In genomic region chr10:99429521-99430095, GRCh38 we compare ENCODE assay signal across 8 cellular contexts. TPM values are rescaled to one million over a fixed set of nuclear protein-coding genes. Genes with fewer than 3 reads are reported as not detected.
DNase-seq lines count a peak whose midpoint lies in the region; ATAC-seq, FAIRE-seq and TF ChIP-seq lines count a peak whose summit lies in the region.

No MANE protein-coding gene starts in this region.

- TF ChIP-seq CTCF in keratinocyte (optimal IDR thresholded peaks at IDR 0.05 in 1 of 3, IDR thresholded peaks at IDR 0.05 in 1 of 3, conservative IDR thresholded peaks at IDR 0.05 in 1 of 3; ENCODE audit: extremely low read depth in 1 of 3, insufficient read depth in 2 of 3, low read length in 3 of 3), result no peak

- peak overlapping the region; percentile 92 for H3K4me2 ChIP-seq in keratinocyte (ENCODE audit: control insufficient read depth, extremely low read depth, insufficient read depth, low read depth, low read length)

- H2AFZ ChIP-seq in keratinocyte (ENCODE audit: control insufficient read depth, low read length), result no peak overlapping the region

- H3K9ac ChIP-seq in keratinocyte (ENCODE audit: control insufficient read depth, extremely low read depth, insufficient read depth, low read length), result peak overlapping the region; percentile 92

- no peaks in the 10 kb centered on the region for H3K9me3 Mint-ChIP-seq in activated CD4-positive, alpha-beta T cell treated with anti-CD3 and anti-CD28 coated beads, Interleukin-2, amount 10 ng/mL, durations not matched to agents 24 days and 14 days
- H3K9me3 Mint-ChIP-seq in activated T-helper 2 cell treated with anti-CD3 and anti-CD28 coated beads, Interferon-gamma antibody, Interleukin-2, Interleukin-4, amounts not matched to agents 10 μg/mL and 5 μg/mL and 100 μg/mL, durations not matched to agents 14 hours and 24 hours and 36 hours, result no peaks in the 10 kb centered on the region

- peaks cover 6 to 10% of the 10 kb centered on the region in 2 experiments for H3K36me3 ChIP-seq in keratinocyte (ENCODE audit: control insufficient read depth in 2 of 2, extremely low read depth in 1 of 2, insufficient read depth in 2 of 2, low read length in 2 of 2)

- H3K4me1 Mint-ChIP-seq in activated CD4-positive, alpha-beta T cell treated with anti-CD3 and anti-CD28 coated beads, Interleukin-2, amount 10 ng/mL, durations not matched to agents 24 days and 14 days, result peaks cover 29% of the 10 kb centered on the region
- peaks cover 24% of the 10 kb centered on the region for H3K4me1 Mint-ChIP-seq in activated T-helper 2 cell treated with anti-CD3 and anti-CD28 coated beads, Interferon-gamma antibody, Interleukin-2, Interleukin-4, amounts not matched to agents 10 μg/mL and 5 μg/mL and 100 μg/mL, durations not matched to agents 14 hours and 24 hours and 36 hours (ENCODE audit: low read depth)

- no peaks in the 10 kb centered on the region for H3K27me3 Mint-ChIP-seq in activated CD4-positive, alpha-beta T cell treated with anti-CD3 and anti-CD28 coated beads, Interleukin-2, amount 10 ng/mL, durations not matched to agents 24 days and 14 days
- no peaks in the 10 kb centered on the region for H3K27me3 Mint-ChIP-seq in activated T-helper 2 cell treated with anti-CD3 and anti-CD28 coated beads, Interferon-gamma antibody, Interleukin-2, Interleukin-4, amounts not matched to agents 10 μg/mL and 5 μg/mL and 100 μg/mL, durations not matched to agents 14 hours and 24 hours and 36 hours (ENCODE audit: low read depth)

- no peak for FAIRE-seq in keratinocyte (lab: Jason Lieb, UNC)

- H3K9me1 ChIP-seq in keratinocyte (ENCODE audit: control insufficient read depth, extremely low read depth, insufficient read depth, low read length), result no peaks in the 10 kb centered on the region

- H3K79me2 ChIP-seq in keratinocyte (ENCODE audit: control insufficient read depth, insufficient read depth, low read length), result peaks cover 46% of the 10 kb centered on the region

- no peak for ATAC-seq in HG03457 (IDR thresholded peaks at IDR 0.05; ENCODE audit: unreplicated experiment)

- H3K9me3 ChIP-seq in keratinocyte (ENCODE audit: control insufficient read depth, low read depth, low read length), result no peaks in the 10 kb centered on the region

- H3K4me1 ChIP-seq in keratinocyte (ENCODE audit: control insufficient read depth, extremely low read depth, insufficient read depth, low read length), result peaks cover 5% of the 10 kb centered on the region

- peak overlapping the region; percentile 98 for H3K27ac Mint-ChIP-seq in activated CD4-positive, alpha-beta T cell treated with anti-CD3 and anti-CD28 coated beads, Interleukin-2, amount 10 ng/mL, durations not matched to agents 24 days and 14 days
- peak overlapping the region; percentile 84 for H3K27ac Mint-ChIP-seq in activated T-helper 2 cell treated with anti-CD3 and anti-CD28 coated beads, Interferon-gamma antibody, Interleukin-2, Interleukin-4, amounts not matched to agents 10 μg/mL and 5 μg/mL and 100 μg/mL, durations not matched to agents 14 hours and 24 hours and 36 hours

- intact Hi-C loops in activated CD4-positive, alpha-beta T cell treated with anti-CD3 and anti-CD28 coated beads, Interleukin-2, amount 10 ng/mL, durations not matched to agents 24 days and 14 days (cut with micrococcal nuclease), result loop anchor here (1.0 to 2.0 kb wide), 3 partner anchors 37 to 303 kb away; partner anchors contain the start of genes COX15, CUTC and SLC25A28
- intact Hi-C loops in activated T-helper 2 cell treated with anti-CD3 and anti-CD28 coated beads, Interferon-gamma antibody, Interleukin-2, Interleukin-4, amounts not matched to agents 10 μg/mL and 5 μg/mL and 100 μg/mL, durations not matched to agents 14 hours and 24 hours and 36 hours (cut with micrococcal nuclease), result loop anchor here (1.0 to 10.0 kb wide), 6 partner anchors 125 to 1633 kb away; partner anchors contain the start of genes COX15, CUTC, ENTPD7 and HPS1

- H4K20me1 ChIP-seq in keratinocyte (ENCODE audit: control insufficient read depth, extremely low read depth, insufficient read depth, low read length), result peaks cover 2% of the 10 kb centered on the region

- peak overlapping the region; percentile 99 for H3K4me3 Mint-ChIP-seq in activated CD4-positive, alpha-beta T cell treated with anti-CD3 and anti-CD28 coated beads, Interleukin-2, amount 10 ng/mL, durations not matched to agents 24 days and 14 days
- peak overlapping the region; percentile 100 for H3K4me3 Mint-ChIP-seq in activated T-helper 2 cell treated with anti-CD3 and anti-CD28 coated beads, Interferon-gamma antibody, Interleukin-2, Interleukin-4, amounts not matched to agents 10 μg/mL and 5 μg/mL and 100 μg/mL, durations not matched to agents 14 hours and 24 hours and 36 hours (ENCODE audit: low read depth)

- H3K27me3 ChIP-seq in keratinocyte (ENCODE audit: control insufficient read depth, extremely low read depth, insufficient read depth, low read length), result no peaks in the 10 kb centered on the region

- H3K36me3 Mint-ChIP-seq in activated CD4-positive, alpha-beta T cell treated with anti-CD3 and anti-CD28 coated beads, Interleukin-2, amount 10 ng/mL, durations not matched to agents 24 days and 14 days (ENCODE audit: low read depth), result peaks cover 7% of the 10 kb centered on the region
- H3K36me3 Mint-ChIP-seq in activated T-helper 2 cell treated with anti-CD3 and anti-CD28 coated beads, Interferon-gamma antibody, Interleukin-2, Interleukin-4, amounts not matched to agents 10 μg/mL and 5 μg/mL and 100 μg/mL, durations not matched to agents 14 hours and 24 hours and 36 hours (ENCODE audit: low read depth), result peaks cover 9% of the 10 kb centered on the region

- DNase-seq in activated CD4-positive, alpha-beta T cell treated with anti-CD3 and anti-CD28 coated beads, Interleukin-2, amount 10 ng/mL, durations not matched to agents 24 days and 14 days, result no peak
- DNase-seq in activated CD4-positive, alpha-beta T cell treated with anti-CD3 and anti-CD28 coated beads for 4 hours, result no peak
- DNase-seq in activated T-helper 2 cell treated with anti-CD3 and anti-CD28 coated beads, Interferon-gamma antibody, Interleukin-2, Interleukin-4, amounts not matched to agents 10 μg/mL and 5 μg/mL and 100 μg/mL, durations not matched to agents 14 hours and 24 hours and 36 hours (ENCODE audit: low spot score), result no peak
- DNase-seq in keratinocyte (ENCODE audit: low read depth, low spot score) (no peak), substantia nigra (lab: John Stamatoyannopoulos, UW) (no peak), OCI-M2 (lab: John Stamatoyannopoulos, UW; ENCODE audit: unreplicated experiment) (no peak), activated gamma-delta T cell (lab: John Stamatoyannopoulos, UW) (no peak)

- dilution Hi-C loops in keratinocyte (cut with MboI; ENCODE audit: extremely low pct_ligation_motif_present, low sequenced_read_pairs), result loop anchor here (25.0 kb wide), 1 partner anchor 183 kb away; the partner anchor contains the start of gene SLC25A28

- H3K27ac ChIP-seq in keratinocyte (ENCODE audit: control insufficient read depth, insufficient read depth, low read length), result peak overlapping the region; percentile 91
- H3K27ac ChIP-seq in substantia nigra (ENCODE audit: low read depth, low read length, poor library complexity, severe bottlenecking), result peak overlapping the region; percentile 74

- H3K4me3 ChIP-seq in keratinocyte (ENCODE audit: control insufficient read depth in 2 of 3, extremely low read depth in 1 of 3, insufficient read depth in 2 of 3, low read depth in 1 of 3, low read length in 3 of 3), result peak overlapping the region; percentile 90 to 99 (median 90)

RNA-seq across cellular contexts. Expression of gene GOT1, which starts 0.8 kb away (rescaled TPM):
- total RNA-seq in activated CD4-positive, alpha-beta T cell treated with anti-CD3 and anti-CD28 coated beads, Interleukin-2, amount 10 ng/mL, durations not matched to agents 24 days and 14 days, result 37.2 and 38.0 TPM in 2 replicates
- 30.1 and 35.1 TPM in 2 replicates for total RNA-seq in activated T-helper 2 cell treated with anti-CD3 and anti-CD28 coated beads, Interferon-gamma antibody, Interleukin-2, Interleukin-4, amounts not matched to agents 10 μg/mL and 5 μg/mL and 100 μg/mL, durations not matched to agents 14 hours and 24 hours and 36 hours
- polyA plus RNA-seq in keratinocyte, result 27.0 to 33.3 TPM (median 30.9 TPM) in 3 replicates
- polyA plus RNA-seq in keratinocyte (2011; ENCODE audit: low read depth), result 25.9 TPM
- polyA plus RNA-seq in keratinocyte (2011; cell fraction: cytosol; rRNA removed), result 21.4 and 34.2 TPM in 2 replicates
- 30.0 and 37.8 TPM in 2 replicates for polyA plus RNA-seq in keratinocyte (2011; cell fraction: nucleus; rRNA removed)
- 28.3 and 48.5 TPM in 2 replicates for polyA plus RNA-seq in keratinocyte (2012; ENCODE audit: low replicate concordance)
- 21.7 to 25.8 TPM (median 24.0 TPM) in 3 replicates for polyA minus RNA-seq in keratinocyte
- polyA minus RNA-seq in keratinocyte (2011; cell fraction: cytosol; rRNA and poly(A)+ RNA removed), result 16.3 TPM
- polyA minus RNA-seq in keratinocyte (2011; cell fraction: nucleus; rRNA and poly(A)+ RNA removed), result 14.7 and 16.8 TPM in 2 replicates
